In the genomic region with DNA sequence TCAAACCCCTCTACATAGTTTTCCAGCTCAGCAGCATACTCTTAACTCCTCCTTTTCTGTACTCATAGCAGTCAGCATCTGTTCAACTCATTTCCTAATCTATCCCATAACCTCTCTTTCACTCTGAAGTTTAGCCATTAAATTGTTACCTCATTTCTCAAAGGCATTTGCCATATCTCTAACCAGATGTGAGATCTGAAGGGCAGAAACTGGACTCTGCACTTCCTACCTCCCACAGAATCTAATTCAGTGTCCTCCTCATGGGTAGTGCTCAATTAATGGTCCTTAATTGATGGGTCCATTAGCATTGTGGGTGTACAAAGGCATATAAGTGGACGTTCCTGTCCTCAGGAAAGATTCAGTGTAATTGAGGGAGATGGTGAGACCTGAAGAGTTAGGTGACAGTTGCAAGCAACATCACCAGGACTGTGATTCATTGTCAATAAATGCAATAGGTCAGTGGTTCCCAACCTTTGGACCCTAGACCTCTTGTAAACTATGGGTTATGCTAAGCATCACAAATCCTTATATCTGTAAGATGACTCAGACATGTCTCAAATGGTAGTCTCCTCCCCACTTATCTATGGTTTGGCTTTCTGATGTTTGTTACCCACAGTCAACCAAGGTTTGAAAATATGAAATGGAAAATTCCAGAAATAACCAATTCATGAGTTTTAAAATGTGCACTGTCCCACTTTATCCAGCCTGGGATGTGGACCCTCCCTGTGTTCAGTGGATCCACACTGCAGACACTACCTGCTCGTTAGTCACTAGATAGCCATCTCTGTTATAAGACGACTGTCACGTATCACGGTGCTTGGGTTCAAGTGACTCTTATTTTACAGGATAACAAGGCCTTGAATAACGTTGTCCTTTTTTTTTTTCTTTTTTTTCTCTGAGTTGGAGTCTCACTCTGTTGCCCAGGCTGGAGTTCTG, we compare ENCODE assay signal across 15 cellular contexts. TPM values are rescaled to one million over a fixed set of nuclear protein-coding genes. Genes with fewer than 3 reads are reported as not detected.
DNase-seq lines count a peak whose midpoint lies in the region; ATAC-seq and TF ChIP-seq lines count a peak whose summit lies in the region.
"Had no signal": no experiment of that assay in that cellular context is flagged by ENCODE, and none has a peak within 500 bp of the region (broad histone marks: within the 10 kb centered on the region; RNA-seq: fewer than 3 reads in every experiment).

No MANE protein-coding gene starts in this region.

- H2BK12ac ChIP-seq in mesenchymal stem cell (ENCODE audit: low read length in 2 of 2) = peak overlapping the region in 1 of 2 experiments; percentile 3

- 67% methylated on average over 6 of the region's 6 CpGs; no CpG with 5 or more reads in 1 of the 2 experiments for WGBS in IMR-90 (ENCODE audit: extremely low coverage in 2 of 2, insufficient read length in 1 of 2), 2 experiments
- 38% methylated on average over 6 of the region's 6 CpGs for WGBS in mesenchymal stem cell

- H3K9me3 ChIP-seq in Caco-2 (no peaks in the 10 kb centered on the region), IMR-90 (ENCODE audit: control insufficient read depth, insufficient read depth, low read length) (no peaks in the 10 kb centered on the region), mesenchymal stem cell (ENCODE audit: control insufficient read depth, low read length) (no peaks in the 10 kb centered on the region)
- H3K9me3 ChIP-seq: adrenal gland, BLaER1 had no signal

- peak overlapping the region; percentile 31 to 98 for H4K8ac ChIP-seq in IMR-90 (ENCODE audit: low read depth in 2 of 2, low read length in 2 of 2)
- no peak overlapping the region for H4K8ac ChIP-seq in mesenchymal stem cell (ENCODE audit: low read length)

- peaks cover 42% of the 10 kb centered on the region for H3K4me1 Mint-ChIP-seq in Caco-2 (ENCODE audit: low read depth, unreplicated experiment)
- H3K4me1 Mint-ChIP-seq in activated CD4-positive, alpha-beta T cell treated with anti-CD3 and anti-CD28 coated beads, Interleukin-2, amount 10 ng/mL, durations not matched to agents 7 days and 5 days = no peaks in the 10 kb centered on the region

- ATAC-seq in IMR-90 (ENCODE audit: low read depth) = peak; percentile 75

- TF ChIP-seq CTCF in Caco-2 (IDR thresholded peaks at IDR 0.05; ENCODE audit: insufficient read depth in 1 of 2, low read depth in 1 of 2, low read length in 1 of 2, severe bottlenecking in 1 of 2, unreplicated experiment in 1 of 2) (no peak), IMR-90 (conservative IDR thresholded peaks at IDR 0.05; ENCODE audit: low read depth, low read length) (no peak), cardiac fibroblast (IDR thresholded peaks at IDR 0.05; ENCODE audit: low read depth, low read length) (no peak)

- H3K4me1 ChIP-seq in Caco-2 = peaks cover 84% of the 10 kb centered on the region
- peaks cover 30% of the 10 kb centered on the region for H3K4me1 ChIP-seq in IMR-90 (ENCODE audit: control insufficient read depth, insufficient read depth, low read length)
- H3K4me1 ChIP-seq in mesenchymal stem cell (ENCODE audit: control insufficient read depth, insufficient read depth, low read depth, low read length) = peaks cover 10% of the 10 kb centered on the region
- H3K4me1 ChIP-seq: adrenal gland had no signal

- H2BK5ac ChIP-seq in IMR-90 (ENCODE audit: low read depth, low read length, poor library complexity, severe bottlenecking) (peak overlapping the region; percentile 95), mesenchymal stem cell (ENCODE audit: low read depth, low read length, poor library complexity, severe bottlenecking) (no peak overlapping the region)

- H4K20me1 ChIP-seq in IMR-90 (ENCODE audit: insufficient read depth, low read length) = no peaks in the 10 kb centered on the region
- H4K20me1 ChIP-seq: BLaER1 had no signal

- no peak for TF ChIP-seq POLR2A in IMR-90 (IDR thresholded peaks at IDR 0.05; ENCODE audit: low read depth, low read length)

- no peaks in the 10 kb centered on the region for H3K36me3 ChIP-seq in Caco-2 (ENCODE audit: control insufficient read depth, insufficient read depth, low read length)
- H3K36me3 ChIP-seq in IMR-90 (ENCODE audit: control insufficient read depth, insufficient read depth, low read length) = no peaks in the 10 kb centered on the region
- no peaks in the 10 kb centered on the region for H3K36me3 ChIP-seq in mesenchymal stem cell (ENCODE audit: control insufficient read depth in 1 of 2, insufficient read depth in 2 of 2, low read depth in 1 of 2, low read length in 2 of 2)
- H3K36me3 ChIP-seq: adrenal gland, BLaER1 had no signal

- H2BK15ac ChIP-seq in IMR-90 (ENCODE audit: low read depth, low read length) (peak overlapping the region; percentile 92), mesenchymal stem cell (ENCODE audit: low read depth, poor library complexity, severe bottlenecking) (no peak overlapping the region)

- peak; percentile 83 to 84 for DNase-seq in Caco-2
- peak; percentile 86 for DNase-seq in IMR-90
- peak; percentile 46 to 47 for DNase-seq in cardiac fibroblast (ENCODE audit: low read depth in 2 of 2)
- DNase-seq in mesenchymal stem cell = peak; percentile 72
- no peak for DNase-seq in activated effector memory CD4-positive, alpha-beta T cell treated with Interleukin-2 at 50 U/mL for 16 hours
- DNase-seq in activated CD4-positive, alpha-beta T cell treated with anti-CD3 and anti-CD28 coated beads, Interleukin-2, amount 10 ng/mL, durations not matched to agents 7 days and 5 days = no peak
- no peak for DNase-seq in NOMO-1 treated with DMSO at 0.1 percent for 48 hours (lab: John Stamatoyannopoulos, UW; ENCODE audit: unreplicated experiment)
- no peak for DNase-seq in activated gamma-delta T cell (lab: John Stamatoyannopoulos, UW)
- DNase-seq: activated CD4-positive, alpha-beta T cell treated with anti-CD3 and anti-CD28 coated beads for 1 hour; activated T-cell treated with anti-CD3 and anti-CD28 coated beads, Interleukin-2, amount 50 U/mL, for 24 hours; adrenal gland; dermis blood vessel endothelial cell; foreskin melanocyte; stimulated activated naive CD4-positive, alpha-beta T cell treated with Interleukin-2 at 50 U/mL for 16 hours had no signal

- POLR2A ChIA-PET in Caco-2 (lab: Charles Lee) (interaction anchor here (0.6 kb wide), 1 partner anchor 648 kb away, joined by 3 read pairs; no protein-coding TSS in a partner anchor), IMR-90 (lab: Charles Lee; ENCODE audit: unreplicated experiment) (no interaction called here)
- POLR2A ChIA-PET in activated CD4-positive, alpha-beta T cell treated with anti-CD3 and anti-CD28 coated beads, Interleukin-2, amount 10 ng/mL, durations not matched to agents 7 days and 5 days (lab: Charles Lee) = no interaction called here

- intact Hi-C loops in Caco-2 (cut with micrococcal nuclease; ENCODE audit: unreplicated experiment) = loop anchor here (1.0 to 2.0 kb wide), 3 partner anchors 24 to 74 kb away; partner anchors contain the start of gene UACA
- intact Hi-C loops in IMR-90 (cut with micrococcal nuclease) = no loop called here

- peak overlapping the region; percentile 90 for H3K18ac ChIP-seq in IMR-90 (ENCODE audit: low read depth, low read length)
- H3K18ac ChIP-seq in mesenchymal stem cell (ENCODE audit: low read depth in 1 of 2, low read length in 2 of 2) = peak overlapping the region in 1 of 2 experiments; percentile 70

- H3K27me3 ChIP-seq in Caco-2 (replicated peaks; ENCODE audit: control insufficient read depth, insufficient read depth, low read length) (no peaks in the 10 kb centered on the region), IMR-90 (ENCODE audit: control insufficient read depth, insufficient read depth, low read length) (no peaks in the 10 kb centered on the region), mesenchymal stem cell (ENCODE audit: control insufficient read depth in 1 of 2, insufficient read depth in 1 of 2, low read length in 2 of 2) (no peaks in the 10 kb centered on the region)
- H3K27me3 ChIP-seq: adrenal gland, BLaER1 had no signal

- no peaks in the 10 kb centered on the region for H3K27me3 Mint-ChIP-seq in Caco-2 (ENCODE audit: insufficient read depth, unreplicated experiment)
- peaks cover 18% of the 10 kb centered on the region for H3K27me3 Mint-ChIP-seq in activated CD4-positive, alpha-beta T cell treated with anti-CD3 and anti-CD28 coated beads, Interleukin-2, amount 10 ng/mL, durations not matched to agents 7 days and 5 days

- H4K5ac ChIP-seq in IMR-90 (ENCODE audit: low read depth, low read length) = peak overlapping the region; percentile 79

- H2BK20ac ChIP-seq in IMR-90 (ENCODE audit: low read depth, low read length) = peak overlapping the region; percentile 98

- CTCF ChIA-PET in Caco-2 (lab: Charles Lee) = interaction anchor here (1.3 kb wide), 1 partner anchor 62 kb away, joined by 3 read pairs; no protein-coding TSS in a partner anchor
- CTCF ChIA-PET in IMR-90 (lab: Yijun Ruan, JAX) = interaction anchor here (0.6 to 0.7 kb wide), 2 partner anchors 87 to 89 kb away, joined by 4 read pairs; no protein-coding TSS in a partner anchor
- CTCF ChIA-PET in activated CD4-positive, alpha-beta T cell treated with anti-CD3 and anti-CD28 coated beads, Interleukin-2, amount 10 ng/mL, durations not matched to agents 7 days and 5 days (lab: Charles Lee) = no interaction called here

- peak overlapping the region; percentile 91 for H3K27ac Mint-ChIP-seq in Caco-2 (ENCODE audit: unreplicated experiment)
- no peak overlapping the region for H3K27ac Mint-ChIP-seq in activated CD4-positive, alpha-beta T cell treated with anti-CD3 and anti-CD28 coated beads, Interleukin-2, amount 10 ng/mL, durations not matched to agents 7 days and 5 days
- H3K27ac Mint-ChIP-seq: activated T-cell treated with anti-CD3 and anti-CD28 coated beads, Interleukin-2, amount 50 U/mL, for 24 hours had no signal

- H3K9ac ChIP-seq in IMR-90 (ENCODE audit: low read depth, low read length) = no peak overlapping the region
- no peak overlapping the region for H3K9ac ChIP-seq in mesenchymal stem cell (ENCODE audit: low read length)
- H3K9ac ChIP-seq: BLaER1 had no signal

- dilution Hi-C loops in IMR-90 (cut with HindIII; ENCODE audit: low sequenced_read_pairs, unreplicated experiment) = no loop called here

- H3K36me3 Mint-ChIP-seq in Caco-2 (ENCODE audit: insufficient read depth, unreplicated experiment) = peaks cover 12% of the 10 kb centered on the region
- H3K36me3 Mint-ChIP-seq in activated CD4-positive, alpha-beta T cell treated with anti-CD3 and anti-CD28 coated beads, Interleukin-2, amount 10 ng/mL, durations not matched to agents 7 days and 5 days (ENCODE audit: low read depth) = no peaks in the 10 kb centered on the region

- in situ Hi-C loops in IMR-90 (cut with MboI; ENCODE audit: low sequenced_read_pairs) = no loop called here

- H3K79me1 ChIP-seq in IMR-90 (ENCODE audit: low read depth in 1 of 2, low read length in 2 of 2) (peaks cover 14 to 50% of the 10 kb centered on the region in 2 experiments), mesenchymal stem cell (replicated peaks; ENCODE audit: low read length, poor library complexity, severe bottlenecking) (no peaks in the 10 kb centered on the region)

- H2AK9ac ChIP-seq in IMR-90 (replicated peaks; ENCODE audit: low read depth, low read length, poor library complexity) = peak overlapping the region; percentile 67

- H3K27ac ChIP-seq in IMR-90 (ENCODE audit: insufficient read depth, low read length) = peak overlapping the region; percentile 69
- peak overlapping the region; percentile 15 for H3K27ac ChIP-seq in mesenchymal stem cell (ENCODE audit: low read length, poor library complexity, severe bottlenecking)
- H3K27ac ChIP-seq: adrenal gland, BLaER1 had no signal

- peak overlapping the region; percentile 67 for H3K56ac ChIP-seq in IMR-90 (ENCODE audit: extremely low read depth, insufficient read depth, low read length)

- H3K14ac ChIP-seq in IMR-90 (replicated peaks; ENCODE audit: low read depth, low read length) (peak overlapping the region; percentile 95), mesenchymal stem cell (ENCODE audit: low read length in 2 of 2) (no peak overlapping the region)

- H3K4me3 ChIP-seq in Caco-2 (ENCODE audit: low read depth, low read length) (no peak overlapping the region), IMR-90 (ENCODE audit: insufficient read depth, low read depth, low read length) (no peak overlapping the region), cardiac fibroblast (replicated peaks in 1 of 2; ENCODE audit: low read depth in 2 of 2, low read length in 2 of 2) (no peak overlapping the region), mesenchymal stem cell (ENCODE audit: insufficient read depth in 1 of 2, low read depth in 1 of 2, low read length in 2 of 2) (peak overlapping the region in 1 of 2 experiments; percentile 30)
- H3K4me3 ChIP-seq: adrenal gland, BLaER1 had no signal

- H3K23ac ChIP-seq in IMR-90 (ENCODE audit: low read depth, low read length) = peak overlapping the region; percentile 89
- H3K23ac ChIP-seq in mesenchymal stem cell (ENCODE audit: low read length in 2 of 2) = no peak overlapping the region

- no peak overlapping the region for H2AFZ ChIP-seq in IMR-90 (replicated peaks; ENCODE audit: low read length, poor library complexity)
- no peak overlapping the region for H2AFZ ChIP-seq in mesenchymal stem cell (ENCODE audit: low read depth, low read length)

- H2AK5ac ChIP-seq in IMR-90 (ENCODE audit: low read depth, low read length) (peak overlapping the region; percentile 96), mesenchymal stem cell (ENCODE audit: low read length, severe bottlenecking) (no peak overlapping the region)

- H3K9me3 Mint-ChIP-seq in Caco-2 (ENCODE audit: unreplicated experiment) = no peaks in the 10 kb centered on the region
- H3K9me3 Mint-ChIP-seq in activated CD4-positive, alpha-beta T cell treated with anti-CD3 and anti-CD28 coated beads, Interleukin-2, amount 10 ng/mL, durations not matched to agents 7 days and 5 days = no peaks in the 10 kb centered on the region
- H3K9me3 Mint-ChIP-seq: activated T-cell treated with anti-CD3 and anti-CD28 coated beads, Interleukin-2, amount 50 U/mL, for 24 hours had no signal

- H3K9me1 ChIP-seq in IMR-90 (ENCODE audit: insufficient read depth, low read length) = peaks cover 39% of the 10 kb centered on the region

- no TSS peak for BruUV-seq in Caco-2 (replicated peaks; lab: Mats Ljungman, UMichigan)
- BruUV-seq in IMR-90 (replicated peaks; lab: Mats Ljungman, UMichigan) = no TSS peak

- peak overlapping the region; percentile 99 for H3K4ac ChIP-seq in IMR-90 (ENCODE audit: low read depth, low read length)
- no peak overlapping the region for H3K4ac ChIP-seq in mesenchymal stem cell (ENCODE audit: low read depth in 1 of 2, low read length in 2 of 2)

- H3K4me2 ChIP-seq in IMR-90 (ENCODE audit: low read depth, low read length) (peak overlapping the region; percentile 46; the same call in 1 of the 2 replicates), mesenchymal stem cell (ENCODE audit: low read length, poor library complexity, severe bottlenecking) (no peak overlapping the region)
- H3K4me2 ChIP-seq: BLaER1 had no signal

- peak overlapping the region; percentile 55 for H3K4me3 Mint-ChIP-seq in Caco-2 (ENCODE audit: unreplicated experiment)
- no peak overlapping the region for H3K4me3 Mint-ChIP-seq in activated CD4-positive, alpha-beta T cell treated with anti-CD3 and anti-CD28 coated beads, Interleukin-2, amount 10 ng/mL, durations not matched to agents 7 days and 5 days
- H3K4me3 Mint-ChIP-seq: activated T-cell treated with anti-CD3 and anti-CD28 coated beads, Interleukin-2, amount 50 U/mL, for 24 hours had no signal

- H4K91ac ChIP-seq in IMR-90 (ENCODE audit: insufficient read depth, low read depth, low read length) (peak overlapping the region; percentile 95), mesenchymal stem cell (ENCODE audit: low read length) (no peak overlapping the region)

- peak overlapping the region; percentile 98 for H2BK120ac ChIP-seq in IMR-90 (ENCODE audit: low read depth, low read length)
- H2BK120ac ChIP-seq in mesenchymal stem cell (ENCODE audit: low read depth, low read length) = no peak overlapping the region

- no peak for TF ChIP-seq RAD21 in IMR-90 (IDR thresholded peaks at IDR 0.05; ENCODE audit: low read length)

RNA-seq across cellular contexts. Expression of gene UACA, which starts 25.0 kb away (rescaled TPM):
- total RNA-seq in Caco-2 (2022) (120 and 141 TPM in 2 replicates), IMR-90 (2012; rRNA removed) (505 and 507 TPM in 2 replicates)
- polyA plus RNA-seq in IMR-90 (2012; rRNA removed) = 127 and 156 TPM in 2 replicates
- polyA plus RNA-seq in IMR-90 (2012; cell fraction: cytosol; rRNA removed) = 34.2 and 47.8 TPM in 2 replicates
- polyA plus RNA-seq in IMR-90 (2012; cell fraction: nucleus; rRNA removed; ENCODE audit: low replicate concordance) = 121 and 277 TPM in 2 replicates
- polyA plus RNA-seq in mesenchymal stem cell (2013, experiment 1 of 2) = 56.0 TPM
- 52.3 TPM for polyA plus RNA-seq in mesenchymal stem cell (2013, experiment 2 of 2)
- total RNA-seq in activated CD4-positive, alpha-beta T cell treated with anti-CD3 and anti-CD28 coated beads, Interleukin-2, amount 10 ng/mL, durations not matched to agents 7 days and 5 days = 1 to 10 TPM; 3.9 to 4.1 TPM

Comparison
In these comparisons a context has a peak if more than half of its experiments do, and no peak if none do; other contexts are left out.
1. DNase-seq: peak in Caco-2 (2 of 2), IMR-90 (single experiment), cardiac fibroblast (2 of 2) and mesenchymal stem cell (single experiment); none in activated effector memory CD4-positive, alpha-beta T cell treated with Interleukin-2 at 50 U/mL for 16 hours (single experiment), activated CD4-positive, alpha-beta T cell treated with anti-CD3 and anti-CD28 coated beads, Interleukin-2, amount 10 ng/mL, durations not matched to agents 7 days and 5 days (single experiment), NOMO-1 treated with DMSO at 0.1 percent for 48 hours (single experiment) and activated gamma-delta T cell (single experiment).
2. RNA of gene UACA, which starts 25.0 kb away (total RNA-seq): 505 to 507 TPM in IMR-90 and 120 to 141 TPM in Caco-2; 3.9 to 4.1 TPM in activated CD4-positive, alpha-beta T cell treated with anti-CD3 and anti-CD28 coated beads, Interleukin-2, amount 10 ng/mL, durations not matched to agents 7 days and 5 days; every median in the first group is over 10 times any median in the second.